9 cellular contexts compared by ENCODE assay signal in genomic region chr9:112705773-112706427, GRCh38. TPM values are rescaled to one million over a fixed set of nuclear protein-coding genes. Genes with fewer than 3 reads are reported as not detected.
A peak's percentile ranks its signal among the peaks of the same experiment; 100 is the strongest.
DNase-seq lines count a peak whose midpoint lies in the region; ATAC-seq, FAIRE-seq and TF ChIP-seq lines count a peak whose summit lies in the region.
"Had no signal": no experiment of that assay in that cellular context is flagged by ENCODE, and none has a peak within 500 bp of the region (broad histone marks: within the 10 kb centered on the region; RNA-seq: fewer than 3 reads in every experiment).

No MANE protein-coding gene starts in this region.

- no peak overlapping the region for H3K4me3 Mint-ChIP-seq in chondrocyte (ENCODE audit: unreplicated experiment)
- H3K4me3 Mint-ChIP-seq: dendritic cell treated with granulocyte-macrophage colony-stimulating factor and Interleukin-4, amounts not matched to agents 40 ng/mL and 50 ng/mL, for 4 days had no signal

- no peak overlapping the region for H3K27ac ChIP-seq in C4-2B

- H3K27ac Mint-ChIP-seq in chondrocyte (ENCODE audit: unreplicated experiment): no peak overlapping the region
- H3K27ac Mint-ChIP-seq: dendritic cell treated with granulocyte-macrophage colony-stimulating factor and Interleukin-4, amounts not matched to agents 40 ng/mL and 50 ng/mL, for 4 days had no signal

- TF ChIP-seq CTCF in C4-2B (conservative IDR thresholded peaks at IDR 0.05) (peak; percentile 66), chondrocyte (IDR thresholded peaks at IDR 0.05) (peak; percentile 78)

- ATAC-seq in GM19463 (IDR thresholded peaks at IDR 0.05; ENCODE audit: unreplicated experiment) (no peak), HG03108 (IDR thresholded peaks at IDR 0.05; ENCODE audit: unreplicated experiment) (no peak)

- no peaks in the 10 kb centered on the region for H3K36me3 Mint-ChIP-seq in chondrocyte (ENCODE audit: low read depth)

- H3K4me1 Mint-ChIP-seq in chondrocyte (ENCODE audit: low read depth): peaks cover 9% of the 10 kb centered on the region

- FAIRE-seq in GM19239 (lab: Jason Lieb, UNC): no peak

- no peaks in the 10 kb centered on the region for H3K9me3 Mint-ChIP-seq in chondrocyte (ENCODE audit: low read depth)
- H3K9me3 Mint-ChIP-seq: dendritic cell treated with granulocyte-macrophage colony-stimulating factor and Interleukin-4, amounts not matched to agents 40 ng/mL and 50 ng/mL, for 4 days had no signal

- H3K27me3 Mint-ChIP-seq in chondrocyte (ENCODE audit: low read depth): no peaks in the 10 kb centered on the region
- H3K27me3 Mint-ChIP-seq: dendritic cell treated with granulocyte-macrophage colony-stimulating factor and Interleukin-4, amounts not matched to agents 40 ng/mL and 50 ng/mL, for 4 days had no signal

- peak; percentile 46 for DNase-seq in M059J (ENCODE audit: low read depth)
- DNase-seq in chondrocyte (ENCODE audit: low spot score): no peak
- DNase-seq in lung microvascular endothelial cell (ENCODE audit: low read depth in 2 of 2): peak; percentile 20 to 64
- DNase-seq in central memory CD4-positive, alpha-beta T cell: no peak
- no peak for DNase-seq in GM19239 (ENCODE audit: insufficient read length, low spot score)

RNA-seq across cellular contexts. Expression of gene INIP, which starts 12.0 kb away (rescaled TPM):
- 43.7 and 45.4 TPM in 2 replicates for total RNA-seq in M059J (2014; rRNA removed; shearing (Covaris generic))
- total RNA-seq in chondrocyte (20.6 to 22.7 TPM (median 22.0 TPM) in 3 replicates), lung microvascular endothelial cell (12.4 and 15.1 TPM in 2 replicates)

RNA-seq across cellular contexts. Expression of gene SNX30, which starts 44.7 kb away (rescaled TPM):
- 5.7 and 11.0 TPM in 2 replicates for total RNA-seq in M059J (2014; rRNA removed; shearing (Covaris generic))
- 14.5 to 20.1 TPM (median 19.9 TPM) in 3 replicates for total RNA-seq in chondrocyte
- total RNA-seq in lung microvascular endothelial cell: 5.2 and 7.5 TPM in 2 replicates

Comparison
In these comparisons a context has a peak if more than half of its experiments do, and no peak if none do; other contexts are left out.
1. DNase-seq: peak in M059J (single experiment) and lung microvascular endothelial cell (2 of 2); none in chondrocyte (single experiment), central memory CD4-positive, alpha-beta T cell (single experiment) and GM19239 (single experiment).